In the genomic region with DNA sequence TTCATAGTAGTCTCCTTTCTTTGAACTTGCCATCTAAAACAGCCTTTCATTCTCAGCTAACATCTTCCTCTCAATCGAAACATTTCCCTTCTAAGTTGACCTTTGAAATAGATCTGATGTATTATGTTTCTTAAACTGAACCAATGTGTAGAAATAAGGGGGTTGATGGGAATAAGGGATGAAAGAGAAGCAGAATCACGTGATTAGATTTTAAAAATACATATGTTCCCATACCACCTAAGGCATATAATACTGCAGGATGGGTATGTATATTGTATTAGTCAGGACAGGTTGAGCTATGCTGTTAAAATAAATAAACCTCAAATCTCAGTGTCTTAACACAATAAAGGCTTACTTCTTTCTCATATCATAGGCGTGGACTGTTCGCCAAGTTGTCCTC, we compare ENCODE assay signal across 11 cellular contexts.
"Had no signal": no experiment of that assay in that cellular context is flagged by ENCODE, and none has a peak within 500 bp of the region (broad histone marks: within the 10 kb centered on the region; RNA-seq: fewer than 3 reads in every experiment).

No MANE protein-coding gene starts in this region.

- H2AFZ ChIP-seq: GM23248 had no signal

- H3K27ac ChIP-seq: GM23248 had no signal

- FAIRE-seq: H1, H54 had no signal

- H3K4me3 Mint-ChIP-seq: GM23338, H9, HFFc6 had no signal

- H3K4me3 ChIP-seq: GM23248, GM23338, HAP-1 had no signal

- H3K4me2 ChIP-seq: GM23338 had no signal

- H3K4me1 Mint-ChIP-seq: H9 had no signal

- H3K27ac Mint-ChIP-seq: GM23338, H9, HFFc6 had no signal

- H3K9me3 ChIP-seq: HAP-1 had no signal

- ATAC-seq: GM23338, HCT116 had no signal

- DNase-seq: GM23248, GOT3, H7, H9, HCEC 1CT, HFFc6 had no signal

- H3K9ac ChIP-seq: GM23248 had no signal

- H3K36me3 ChIP-seq: HAP-1 had no signal

- H3K4me1 ChIP-seq: HAP-1 had no signal
